ENCODE assay signal across 18 cellular contexts in the genomic region with DNA sequence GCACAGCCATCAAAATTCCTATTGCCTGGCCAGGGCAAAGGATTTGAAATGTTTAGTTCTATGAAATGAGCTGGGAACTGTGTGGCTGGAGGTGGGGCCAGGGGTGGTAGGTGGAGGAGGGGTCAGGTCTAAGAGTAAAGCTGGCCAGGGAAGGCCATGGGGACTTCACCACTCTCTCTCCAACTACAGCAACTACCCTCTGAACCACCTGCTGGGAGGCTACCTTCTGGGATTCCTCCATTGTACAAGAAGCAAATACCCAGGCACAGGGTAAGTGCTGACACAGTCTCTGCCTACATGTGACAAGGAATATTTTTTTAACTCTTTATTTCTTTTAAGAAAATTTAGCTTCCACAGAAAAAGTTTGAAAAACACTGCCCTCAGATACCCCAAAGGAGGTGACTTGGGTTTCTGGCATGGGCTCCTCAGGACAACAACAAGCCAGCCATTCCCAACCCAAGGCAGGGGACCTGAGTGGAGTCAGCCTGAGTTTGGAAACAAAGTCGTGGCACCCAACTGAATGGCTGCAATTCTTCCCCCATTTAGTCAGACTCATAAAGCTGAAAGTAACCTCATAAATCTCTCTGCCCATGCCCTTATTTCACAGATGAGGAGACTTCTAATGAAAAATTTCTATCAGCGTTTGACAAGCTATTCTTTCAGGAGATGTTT.
DNase-seq lines count a peak whose midpoint lies in the region; ATAC-seq and TF ChIP-seq lines count a peak whose summit lies in the region.
"Had no signal": no experiment of that assay in that cellular context is flagged by ENCODE, and none has a peak within 500 bp of the region (broad histone marks: within the 10 kb centered on the region; RNA-seq: fewer than 3 reads in every experiment).

No MANE protein-coding gene starts in this region.

- peaks cover 76% of the 10 kb centered on the region for H3K4me1 Mint-ChIP-seq in stimulated activated naive CD8-positive, alpha-beta T cell treated with anti-CD3 and anti-CD28 coated beads, Interleukin-15, Interleukin-2, amounts not matched to agents 100 ng/mL and 50 ng/mL, for 24 hours (ENCODE audit: low read depth)
- peaks cover 60% of the 10 kb centered on the region for H3K4me1 Mint-ChIP-seq in stimulated activated naive CD8-positive, alpha-beta T cell treated with anti-CD3 and anti-CD28 coated beads, Interleukin-15, amount 100 ng/mL, for 72 hours
- peaks cover 25% of the 10 kb centered on the region for H3K4me1 Mint-ChIP-seq in T-helper 17 cell

- CTCF ChIA-PET in GM10248 (lab: Yijun Ruan, JAX): interaction anchor here (1.4 kb wide), 1 partner anchor 8 kb away, joined by 4 read pairs; no protein-coding TSS in a partner anchor

- H3K36me3 Mint-ChIP-seq in stimulated activated naive CD8-positive, alpha-beta T cell treated with anti-CD3 and anti-CD28 coated beads, Interleukin-15, Interleukin-2, amounts not matched to agents 100 ng/mL and 50 ng/mL, for 24 hours (ENCODE audit: low read depth): peaks cover 66% of the 10 kb centered on the region
- H3K36me3 Mint-ChIP-seq in T-helper 17 cell (ENCODE audit: low read depth): no peaks in the 10 kb centered on the region

- H3K27ac Mint-ChIP-seq in stimulated activated naive CD8-positive, alpha-beta T cell treated with anti-CD3 and anti-CD28 coated beads, Interleukin-15, Interleukin-2, amounts not matched to agents 100 ng/mL and 50 ng/mL, for 24 hours: peak overlapping the region; percentile 81
- H3K27ac Mint-ChIP-seq in stimulated activated naive CD8-positive, alpha-beta T cell treated with anti-CD3 and anti-CD28 coated beads, Interleukin-15, amount 100 ng/mL, for 72 hours: no peak overlapping the region
- peak overlapping the region; percentile 70 for H3K27ac Mint-ChIP-seq in T-helper 17 cell

- no peaks in the 10 kb centered on the region for H3K27me3 Mint-ChIP-seq in stimulated activated naive CD8-positive, alpha-beta T cell treated with anti-CD3 and anti-CD28 coated beads, Interleukin-15, Interleukin-2, amounts not matched to agents 100 ng/mL and 50 ng/mL, for 24 hours
- H3K27me3 Mint-ChIP-seq in stimulated activated naive CD8-positive, alpha-beta T cell treated with anti-CD3 and anti-CD28 coated beads, Interleukin-15, amount 100 ng/mL, for 72 hours: no peaks in the 10 kb centered on the region
- no peaks in the 10 kb centered on the region for H3K27me3 Mint-ChIP-seq in T-helper 17 cell
- H3K27me3 Mint-ChIP-seq: CD4-positive, alpha-beta T cell had no signal

- DNase-seq in stimulated activated naive CD8-positive, alpha-beta T cell treated with anti-CD3 and anti-CD28 coated beads, Interleukin-15, amount 100 ng/mL, for 72 hours: no peak
- DNase-seq in T-helper 17 cell: no peak
- no peak for DNase-seq in GF-D8 (lab: John Stamatoyannopoulos, UW)
- DNase-seq in GM10248 (ENCODE audit: extremely low spot score): no peak
- no peak for DNase-seq in cerebellum (ENCODE audit: low spot score)
- DNase-seq: adrenal gland; CD4-positive, alpha-beta T cell; DMS53; foreskin keratinocyte; H7; lower lobe of right lung; NCI-H1092; NCI-H2029 treated with DMSO at 0.1 percent for 48 hours; NCI-H446; spleen had no signal

- peak overlapping the region; percentile 12 for H3K4me3 Mint-ChIP-seq in stimulated activated naive CD8-positive, alpha-beta T cell treated with anti-CD3 and anti-CD28 coated beads, Interleukin-15, Interleukin-2, amounts not matched to agents 100 ng/mL and 50 ng/mL, for 24 hours
- H3K4me3 Mint-ChIP-seq in stimulated activated naive CD8-positive, alpha-beta T cell treated with anti-CD3 and anti-CD28 coated beads, Interleukin-15, amount 100 ng/mL, for 72 hours: peak overlapping the region in 1 of 2 donors; percentile 15
- no peak overlapping the region for H3K4me3 Mint-ChIP-seq in T-helper 17 cell
- H3K4me3 Mint-ChIP-seq: CD4-positive, alpha-beta T cell had no signal

- no peak for ATAC-seq in stimulated activated naive CD8-positive, alpha-beta T cell treated with anti-CD3 and anti-CD28 coated beads, Interleukin-15, amount 100 ng/mL, for 72 hours
- ATAC-seq in HG02798 (IDR thresholded peaks at IDR 0.05; ENCODE audit: poor library complexity, unreplicated experiment) (peak; percentile 22), T-helper 17 cell (no peak), GM18858 (IDR thresholded peaks at IDR 0.05; ENCODE audit: unreplicated experiment) (no peak)
- ATAC-seq: foreskin keratinocyte, lower lobe of right lung had no signal

- H3K9me3 ChIP-seq in T-helper 17 cell (ENCODE audit: control insufficient read depth, low read length, poor library complexity, severe bottlenecking): no peaks in the 10 kb centered on the region
- H3K9me3 ChIP-seq: lower lobe of right lung had no signal

- TF ChIP-seq CTCF in GM10248 (IDR thresholded peaks at IDR 0.05; ENCODE audit: control extremely low read depth, extremely low read depth, low read depth, missing control alignments): no peak

- no peaks in the 10 kb centered on the region for H3K9me3 Mint-ChIP-seq in stimulated activated naive CD8-positive, alpha-beta T cell treated with anti-CD3 and anti-CD28 coated beads, Interleukin-15, Interleukin-2, amounts not matched to agents 100 ng/mL and 50 ng/mL, for 24 hours
- peaks cover 0 to 7% of the 10 kb centered on the region in 2 donors for H3K9me3 Mint-ChIP-seq in stimulated activated naive CD8-positive, alpha-beta T cell treated with anti-CD3 and anti-CD28 coated beads, Interleukin-15, amount 100 ng/mL, for 72 hours
- H3K9me3 Mint-ChIP-seq: CD4-positive, alpha-beta T cell had no signal

- POLR2A ChIA-PET in GM10248 (lab: Yijun Ruan, JAX): no interaction called here

Comparison
In these comparisons a context has a peak if more than half of its experiments do, and no peak if none do; other contexts are left out.
1. H3K27ac Mint-ChIP-seq: peak in stimulated activated naive CD8-positive, alpha-beta T cell treated with anti-CD3 and anti-CD28 coated beads, Interleukin-15, Interleukin-2, amounts not matched to agents 100 ng/mL and 50 ng/mL, for 24 hours (single experiment) and T-helper 17 cell (single experiment); none in stimulated activated naive CD8-positive, alpha-beta T cell treated with anti-CD3 and anti-CD28 coated beads, Interleukin-15, amount 100 ng/mL, for 72 hours (0 of 2).